Comparison of ENCODE assay signal across 22 cellular contexts in genomic region chr10:18539335-18539734, GRCh38.
DNase-seq lines count a peak whose midpoint lies in the region; ATAC-seq and TF ChIP-seq lines count a peak whose summit lies in the region.
"Had no signal": no experiment of that assay in that cellular context is flagged by ENCODE, and none has a peak within 500 bp of the region (broad histone marks: within the 10 kb centered on the region; RNA-seq: fewer than 3 reads in every experiment).

No MANE protein-coding gene starts in this region.

- H3K27me3 ChIP-seq in left ventricle myocardium inferior (ENCODE audit: low read depth) (no peaks in the 10 kb centered on the region), H9 (ENCODE audit: insufficient read depth, low read length) (no peaks in the 10 kb centered on the region)
- no peaks in the 10 kb centered on the region for H3K27me3 ChIP-seq in CD8-positive, alpha-beta T cell (ENCODE audit: insufficient read depth, low read length)
- H3K27me3 ChIP-seq: BE2C; BLaER1 treated with 17β-estradiol and CSF1 and Interleukin-3, amounts not matched to agents 10 nM and 100 nM had no signal

- H3K18ac ChIP-seq in H9 (ENCODE audit: insufficient read length, low read depth, low read length): no peak overlapping the region

- no peak overlapping the region for H3K4me2 ChIP-seq in H9 (ENCODE audit: insufficient read depth, insufficient read length, low read length)
- H3K4me2 ChIP-seq: A549; BLaER1 treated with 17β-estradiol and CSF1 and Interleukin-3, amounts not matched to agents 10 nM and 100 nM had no signal

- H2BK15ac ChIP-seq in H9 (ENCODE audit: low read depth, low read length): no peak overlapping the region

- intact Hi-C loops in Right ventricle myocardium inferior (cut with DNase I): no loop called here
- intact Hi-C loops in left ventricle myocardium inferior (cut with micrococcal nuclease): no loop called here
- intact Hi-C loops in CD8-positive, alpha-beta T cell (cut with DNase I, micrococcal nuclease): no loop called here

- H3K27me3 Mint-ChIP-seq in CD8-positive, alpha-beta T cell (ENCODE audit: low read depth): no peaks in the 10 kb centered on the region
- H3K27me3 Mint-ChIP-seq in H9 (ENCODE audit: low read depth): no peaks in the 10 kb centered on the region
- H3K27me3 Mint-ChIP-seq in neural crest cell (ENCODE audit: low read depth): no peaks in the 10 kb centered on the region
- H3K27me3 Mint-ChIP-seq: CD4-positive, alpha-beta T cell had no signal

- H3K4me3 ChIP-seq in left ventricle myocardium inferior: no peak overlapping the region
- H3K4me3 ChIP-seq in CD8-positive, alpha-beta T cell (ENCODE audit: low read depth, low read length): no peak overlapping the region
- H3K4me3 ChIP-seq: A549; BLaER1 treated with 17β-estradiol and CSF1 and Interleukin-3, amounts not matched to agents 10 nM and 100 nM; GM12878 had no signal

- CTCF ChIA-PET in CD8-positive, alpha-beta T cell (lab: Charles Lee): no interaction called here

- no peaks in the 10 kb centered on the region for H3K4me1 Mint-ChIP-seq in CD8-positive, alpha-beta T cell (ENCODE audit: low read depth)
- no peaks in the 10 kb centered on the region for H3K4me1 Mint-ChIP-seq in H9
- H3K4me1 Mint-ChIP-seq in neural crest cell: no peaks in the 10 kb centered on the region
- H3K4me1 Mint-ChIP-seq: CD14-positive monocyte had no signal

- peaks cover 75% of the 10 kb centered on the region for H3K36me3 ChIP-seq in left ventricle myocardium inferior
- H3K36me3 ChIP-seq in CD8-positive, alpha-beta T cell (ENCODE audit: insufficient read depth, low read length): peaks cover 7% of the 10 kb centered on the region

- H3K9me3 Mint-ChIP-seq in CD8-positive, alpha-beta T cell: no peaks in the 10 kb centered on the region
- no peaks in the 10 kb centered on the region for H3K9me3 Mint-ChIP-seq in H9
- H3K9me3 Mint-ChIP-seq in neural crest cell: no peaks in the 10 kb centered on the region
- H3K9me3 Mint-ChIP-seq: CD14-positive monocyte; CD4-positive, alpha-beta T cell had no signal

- peaks cover 61% of the 10 kb centered on the region for H3K36me3 Mint-ChIP-seq in CD8-positive, alpha-beta T cell
- H3K36me3 Mint-ChIP-seq in H9 (ENCODE audit: insufficient read depth in 1 of 3, low read depth in 3 of 3): peaks cover 13 to 43% (median 42%) of the 10 kb centered on the region in 3 experiments; a peak in 6 of 7 replicates
- H3K36me3 Mint-ChIP-seq in neural crest cell (ENCODE audit: low read depth): peaks cover 10% of the 10 kb centered on the region

- H3K23ac ChIP-seq in H9 (ENCODE audit: insufficient read length, low read depth, low read length): no peak overlapping the region

- POLR2A ChIA-PET in CD8-positive, alpha-beta T cell (lab: Charles Lee): no interaction called here

- H2AFZ ChIP-seq in H9 (ENCODE audit: low read length): no peak overlapping the region

- no peak overlapping the region for H2BK20ac ChIP-seq in H9 (ENCODE audit: low read depth, low read length, poor library complexity, severe bottlenecking)

- peak; percentile 17 for ATAC-seq in Right ventricle myocardium inferior
- ATAC-seq in CD8-positive, alpha-beta T cell: no peak
- ATAC-seq: A549, GM12878 had no signal

- peak; percentile 68 for DNase-seq in Right ventricle myocardium inferior (ENCODE audit: missing footprints)
- DNase-seq in left ventricle myocardium inferior: no peak
- DNase-seq in CD8-positive, alpha-beta T cell: no peak
- DNase-seq in H9: no peak
- no peak for DNase-seq in neural crest cell (ENCODE audit: low read depth, low spot score)
- DNase-seq in ureter (ENCODE audit: low spot score): no peak
- no peak for DNase-seq in NCI-H2227 treated with DMSO at 0.1 percent for 48 hours (lab: John Stamatoyannopoulos, UW)
- DNase-seq: 8988T; ACHN; AML-193; BE2C; CD4-positive, alpha-beta T cell; DMS 273 treated with DMSO at 0.1 percent for 48 hours; DMS79; EL; GDM1; GOT3; HCEC 1CT had no signal

- no peaks in the 10 kb centered on the region for H3K9me3 ChIP-seq in left ventricle myocardium inferior (replicated peaks)
- H3K9me3 ChIP-seq in CD8-positive, alpha-beta T cell (ENCODE audit: low read length): no peaks in the 10 kb centered on the region
- H3K9me3 ChIP-seq in H9 (ENCODE audit: control insufficient read depth, low read depth, low read length): no peaks in the 10 kb centered on the region
- H3K9me3 ChIP-seq: A549; BE2C; BLaER1 treated with 17β-estradiol and CSF1 and Interleukin-3, amounts not matched to agents 10 nM and 100 nM had no signal

- H3K4me1 ChIP-seq in left ventricle myocardium inferior (peaks cover 16% of the 10 kb centered on the region), H9 (ENCODE audit: insufficient read depth, low read length) (no peaks in the 10 kb centered on the region)
- H3K4me1 ChIP-seq in CD8-positive, alpha-beta T cell (ENCODE audit: insufficient read depth, low read length): no peaks in the 10 kb centered on the region
- H3K4me1 ChIP-seq: BE2C; BLaER1 treated with 17β-estradiol and CSF1 and Interleukin-3, amounts not matched to agents 10 nM and 100 nM had no signal

- TF ChIP-seq CTCF in left ventricle myocardium inferior (IDR thresholded peaks at IDR 0.05; ENCODE audit: borderline replicate concordance) (no peak), H9 (conservative IDR thresholded peaks at IDR 0.05) (no peak), neural crest cell (conservative IDR thresholded peaks at IDR 0.05) (no peak)
- no peak for TF ChIP-seq CTCF in CD8-positive, alpha-beta T cell (IDR thresholded peaks at IDR 0.05)

- no CpG with 5 or more reads among the region's 22 CpGs for WGBS in H9 (ENCODE audit: extremely low coverage, insufficient read length, low lambda C conversion rate)

- no peak overlapping the region for H3K9ac ChIP-seq in H9 (ENCODE audit: extremely low read depth, insufficient read length, low read length)
- H3K9ac ChIP-seq: BLaER1 treated with 17β-estradiol and CSF1 and Interleukin-3, amounts not matched to agents 10 nM and 100 nM had no signal

- no peak overlapping the region for H4K91ac ChIP-seq in H9 (ENCODE audit: insufficient read length, low read depth, low read length)

- no peak overlapping the region for H3K4ac ChIP-seq in H9 (ENCODE audit: low read depth, low read length)

- no peak overlapping the region for H2BK120ac ChIP-seq in H9 (ENCODE audit: low read depth, low read length, poor library complexity, severe bottlenecking)

- no peak overlapping the region for H3K4me3 Mint-ChIP-seq in CD8-positive, alpha-beta T cell
- H3K4me3 Mint-ChIP-seq in H9: no peak overlapping the region
- H3K4me3 Mint-ChIP-seq in neural crest cell: no peak overlapping the region
- H3K4me3 Mint-ChIP-seq: CD14-positive monocyte; CD4-positive, alpha-beta T cell had no signal

- no peak overlapping the region for H3T11ph ChIP-seq in H9 (ENCODE audit: low read length)

- H3K27ac ChIP-seq in left ventricle myocardium inferior (replicated peaks) (no peak overlapping the region), H9 (ENCODE audit: insufficient read length, low read depth, low read length) (no peak overlapping the region)
- H3K27ac ChIP-seq in CD8-positive, alpha-beta T cell (ENCODE audit: low read depth, low read length): no peak overlapping the region
- H3K27ac ChIP-seq: A549; BLaER1 treated with 17β-estradiol and CSF1 and Interleukin-3, amounts not matched to agents 10 nM and 100 nM had no signal

- H2BK5ac ChIP-seq in H9 (ENCODE audit: insufficient read length, low read length): no peak overlapping the region

- H3K14ac ChIP-seq in H9 (ENCODE audit: insufficient read depth, low read length): no peak overlapping the region

- no peak overlapping the region for H4K5ac ChIP-seq in H9 (ENCODE audit: insufficient read length, low read depth, low read length)

- H4K20me1 ChIP-seq in H9 (ENCODE audit: control insufficient read depth, insufficient read depth, insufficient read length): no peaks in the 10 kb centered on the region
- H4K20me1 ChIP-seq: BLaER1 treated with 17β-estradiol and CSF1 and Interleukin-3, amounts not matched to agents 10 nM and 100 nM had no signal

- no peak overlapping the region for H2BK12ac ChIP-seq in H9 (ENCODE audit: insufficient read length, low read depth, low read length)

- no peaks in the 10 kb centered on the region for H3K79me1 ChIP-seq in H9 (ENCODE audit: insufficient read depth, low read depth, low read length, poor library complexity, severe bottlenecking)

- no peak overlapping the region for H4K8ac ChIP-seq in H9 (replicated peaks; ENCODE audit: insufficient read length, low read depth, low read length)

- no peak overlapping the region for H2AK5ac ChIP-seq in H9 (ENCODE audit: insufficient read length, low read length)

- no peaks in the 10 kb centered on the region for H3K79me2 ChIP-seq in H9 (ENCODE audit: insufficient read depth, low read length)

- no peaks in the 10 kb centered on the region for H3K23me2 ChIP-seq in H9 (ENCODE audit: insufficient read length, low read depth, low read length, poor library complexity, severe bottlenecking)

- peak overlapping the region; percentile 5 for H3K27ac Mint-ChIP-seq in CD8-positive, alpha-beta T cell
- H3K27ac Mint-ChIP-seq in H9 (peak overlapping the region; percentile 37 to 75 (median 64); a peak in 4 of 7 replicates), neural crest cell (ENCODE audit: unreplicated experiment) (peak overlapping the region; percentile 30)
- H3K27ac Mint-ChIP-seq: CD14-positive monocyte; CD4-positive, alpha-beta T cell had no signal

- no peak overlapping the region for H3K56ac ChIP-seq in H9 (ENCODE audit: insufficient read length, low read depth, low read length)

Comparison
In these comparisons a context has a peak if more than half of its experiments do, and no peak if none do; other contexts are left out.
1. H3K27ac Mint-ChIP-seq: peak in every context shown above with its lines; median percentile 64 in H9; 30 in neural crest cell; 5 in CD8-positive, alpha-beta T cell.